5 cellular contexts compared by ENCODE assay signal in the genomic region with DNA sequence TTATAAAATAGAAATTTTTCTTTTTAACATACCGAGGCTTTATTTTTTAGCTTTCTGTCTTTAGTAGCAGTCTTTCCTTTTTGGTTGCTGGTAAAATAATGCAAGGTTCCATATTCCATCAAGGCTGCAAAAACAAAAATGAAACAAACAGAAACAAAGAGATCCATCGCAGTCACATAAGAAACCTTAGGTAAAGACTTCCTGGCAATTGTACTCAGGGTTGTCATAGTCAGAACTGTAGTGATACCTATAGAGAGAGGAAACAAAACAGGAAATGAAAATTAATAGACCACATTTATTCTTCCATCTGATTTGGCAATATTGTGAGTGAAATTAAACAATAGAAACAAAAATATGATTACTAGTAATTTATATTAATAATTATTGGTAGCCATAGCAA.
"Had no signal": no experiment of that assay in that cellular context is flagged by ENCODE, and none has a peak within 500 bp of the region (broad histone marks: within the 10 kb centered on the region; RNA-seq: fewer than 3 reads in every experiment).

No MANE protein-coding gene starts in this region.

- H3K27ac ChIP-seq: HL-60 had no signal

- H3K27ac Mint-ChIP-seq: IgD-negative memory B cell had no signal

- H3K36me3 Mint-ChIP-seq: IgD-negative memory B cell had no signal

- DNase-seq: IMR-90 had no signal

- H3K4me3 ChIP-seq: K562 had no signal

- H3K4me3 Mint-ChIP-seq: IgD-negative memory B cell had no signal

- H3K4me1 Mint-ChIP-seq: IgD-negative memory B cell had no signal

- ATAC-seq: HepG2, K562 had no signal
